ENCODE assay signal across 6 cellular contexts in genomic region chr20:35457539-35457938, GRCh38. TPM values are rescaled to one million over a fixed set of nuclear protein-coding genes. Genes with fewer than 3 reads are reported as not detected.
"Had no signal": no experiment of that assay in that cellular context is flagged by ENCODE, and none has a peak within 500 bp of the region (broad histone marks: within the 10 kb centered on the region; RNA-seq: fewer than 3 reads in every experiment).

No MANE protein-coding gene starts in this region.

RNA-seq across cellular contexts. Expression of gene GDF5, which starts 19.5 kb away (rescaled TPM):
- total RNA-seq: activated CD4-positive, alpha-beta T cell treated with anti-CD3 and anti-CD28 coated beads for 36 hours; activated CD8-positive, alpha-beta memory T cell treated with anti-CD3 and anti-CD28 coated beads for 36 hours; activated naive CD4-positive, alpha-beta T cell treated with anti-CD3 and anti-CD28 coated beads for 36 hours; activated T-helper 17 cell treated with anti-CD3 and anti-CD28 coated beads, Interleukin-2, amount 50 U/mL, for 72 hours; NCI-H460; SK-MEL-5 had no signal
